ENCODE assay signal across 1 cellular context in the genomic region with DNA sequence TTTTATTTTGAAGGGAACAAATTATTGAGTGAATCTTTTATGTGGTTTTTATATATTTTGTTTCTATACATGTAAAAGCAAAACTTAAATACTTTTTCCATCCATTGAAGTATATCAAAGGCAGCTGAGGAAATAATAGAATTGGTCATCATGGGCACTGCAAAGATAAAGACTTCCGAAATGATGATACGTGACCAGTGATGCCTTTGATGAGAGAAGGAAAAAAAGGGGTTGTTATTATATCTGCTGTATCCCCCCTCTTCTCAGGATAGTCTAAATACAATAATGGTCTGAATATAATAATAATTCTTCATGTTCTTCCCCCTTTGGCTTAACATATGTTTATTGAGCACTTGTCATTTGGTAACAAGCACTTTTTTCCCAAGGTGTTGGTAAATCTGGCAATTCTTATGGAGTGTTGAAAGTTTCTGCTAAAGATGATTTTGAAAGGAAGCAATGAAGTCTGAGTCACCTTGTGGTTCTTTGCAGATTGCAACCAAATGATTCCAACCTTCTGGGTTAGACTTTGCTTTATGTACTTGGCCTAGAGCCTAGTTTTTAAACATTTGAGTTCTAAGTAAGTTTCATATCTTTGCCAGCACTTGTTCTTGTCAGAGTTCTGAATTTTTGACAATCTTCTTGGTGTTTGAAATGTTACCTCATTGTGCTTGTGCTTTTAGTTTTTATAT.
TF ChIP-seq lines count a peak whose summit lies in the region.

No MANE protein-coding gene starts in this region.

TF ChIP-seq in HEK293T, 16 proteins besides CTCF, POLR2A, EP300 and RAD21 (continued from another document):
- TF ChIP-seq L3MBTL2 (conservative IDR thresholded peaks at IDR 0.05) = no peak
- TF ChIP-seq SUZ12 (IDR thresholded peaks at IDR 0.05) = no peak
